Comparison of ENCODE assay signal across 1 cellular context in the genomic region with DNA sequence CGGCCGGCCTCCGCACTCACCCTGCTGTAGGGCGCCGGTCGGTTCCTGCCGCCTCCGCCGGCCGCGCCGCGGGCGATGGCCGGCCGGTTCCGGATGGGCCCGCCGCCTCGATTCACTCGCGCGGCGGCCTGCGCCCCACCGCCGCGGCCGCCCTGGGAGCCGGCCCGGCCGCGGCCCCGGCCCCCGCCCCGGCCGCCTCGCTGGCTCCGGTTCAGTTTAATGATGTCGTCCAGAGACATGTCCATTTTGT.
TF ChIP-seq lines count a peak whose summit lies in the region.

No MANE protein-coding gene starts in this region.

TF ChIP-seq in endothelial cell of umbilical vein, 7 proteins besides CTCF, POLR2A, EP300 and RAD21:
- TF ChIP-seq POLR2AphosphoS5 (IDR thresholded peaks at IDR 0.05; ENCODE audit: insufficient read depth, low read depth, low read length), result no peak
- TF ChIP-seq EZH2 (IDR thresholded peaks at IDR 0.05; ENCODE audit: borderline replicate concordance, low read depth, low read length, severe bottlenecking), result no peak
- TF ChIP-seq MYC (IDR thresholded peaks at IDR 0.05; ENCODE audit: low read depth, low read length), result no peak
- no peak for TF ChIP-seq GATA2 (IDR thresholded peaks at IDR 0.05; ENCODE audit: insufficient read depth, insufficient read length, low read depth, low read length)
- no peak for TF ChIP-seq JUN (IDR thresholded peaks at IDR 0.05; ENCODE audit: borderline replicate concordance, insufficient read depth, insufficient read length, low read depth)
- no peak for TF ChIP-seq FOS (IDR thresholded peaks at IDR 0.05; ENCODE audit: borderline replicate concordance, insufficient read depth, low read length)
- TF ChIP-seq, protein P1, sequence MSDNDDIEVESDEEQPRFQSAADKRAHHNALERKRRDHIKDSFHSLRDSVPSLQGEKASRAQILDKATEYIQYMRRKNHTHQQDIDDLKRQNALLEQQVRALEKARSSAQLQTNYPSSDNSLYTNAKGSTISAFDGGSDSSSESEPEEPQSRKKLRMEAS (IDR thresholded peaks at IDR 0.05; ENCODE audit: insufficient read depth, insufficient read length), result no peak
